ENCODE assay signal across 17 cellular contexts in genomic region chr1:117564227-117565082, GRCh38. TPM values are rescaled to one million over a fixed set of nuclear protein-coding genes. Genes with fewer than 3 reads are reported as not detected.
DNase-seq lines count a peak whose midpoint lies in the region; ATAC-seq and TF ChIP-seq lines count a peak whose summit lies in the region.
"Had no signal": no experiment of that assay in that cellular context is flagged by ENCODE, and none has a peak within 500 bp of the region (broad histone marks: within the 10 kb centered on the region; RNA-seq: fewer than 3 reads in every experiment).

No MANE protein-coding gene starts in this region.

- no peaks in the 10 kb centered on the region for H3K27me3 Mint-ChIP-seq in type B pancreatic cell
- H3K27me3 Mint-ChIP-seq: activated naive CD4-positive, alpha-beta T cell treated with anti-CD3 and anti-CD28 coated beads, Interleukin-2, amount 50 U/mL, for 24 hours; CD4-positive, alpha-beta memory T cell had no signal

- no TSS peak for BruUV-seq in mammary epithelial cell (replicated peaks; lab: Mats Ljungman, UMichigan)

- H3K9me3 Mint-ChIP-seq in type B pancreatic cell = no peaks in the 10 kb centered on the region

- no peak overlapping the region for H3K9ac ChIP-seq in mammary epithelial cell (ENCODE audit: insufficient read depth, low read length)

- H3K27ac Mint-ChIP-seq in type B pancreatic cell = peak overlapping the region; percentile 35
- H3K27ac Mint-ChIP-seq: CD4-positive, alpha-beta memory T cell; stimulated activated naive CD8-positive, alpha-beta T cell treated with anti-CD3 and anti-CD28 coated beads, Interleukin-15, Interleukin-2, amounts not matched to agents 100 ng/mL and 50 ng/mL, for 24 hours had no signal

- H3K36me3 ChIP-seq in breast epithelium = no peaks in the 10 kb centered on the region
- H3K36me3 ChIP-seq in mammary epithelial cell (ENCODE audit: insufficient read depth, low read length) = no peaks in the 10 kb centered on the region
- H3K36me3 ChIP-seq in esophagus muscularis mucosa = no peaks in the 10 kb centered on the region
- H3K36me3 ChIP-seq in lower lobe of right lung = no peaks in the 10 kb centered on the region
- H3K36me3 ChIP-seq: neutrophil, sigmoid colon had no signal

- no peaks in the 10 kb centered on the region for H3K4me1 ChIP-seq in breast epithelium
- H3K4me1 ChIP-seq in mammary epithelial cell (ENCODE audit: insufficient read depth, low read length) = no peaks in the 10 kb centered on the region
- peaks cover 0 to 2% (median 0%) of the 10 kb centered on the region in 4 donors for H3K4me1 ChIP-seq in esophagus muscularis mucosa
- peaks cover 22% of the 10 kb centered on the region for H3K4me1 ChIP-seq in lower lobe of right lung
- H3K4me1 ChIP-seq: sigmoid colon had no signal

- in situ Hi-C loops in mammary epithelial cell (cut with MboI; ENCODE audit: low sequenced_read_pairs in 2 of 2) = no loop called here

- ATAC-seq in GM18858 (IDR thresholded peaks at IDR 0.05; ENCODE audit: unreplicated experiment) = no peak
- ATAC-seq in lower lobe of right lung = no peak

- H3K4me3 Mint-ChIP-seq in type B pancreatic cell = no peak overlapping the region
- H3K4me3 Mint-ChIP-seq: activated naive CD4-positive, alpha-beta T cell treated with anti-CD3 and anti-CD28 coated beads, Interleukin-2, amount 50 U/mL, for 24 hours; brain; CD4-positive, alpha-beta memory T cell; stimulated activated naive CD8-positive, alpha-beta T cell treated with anti-CD3 and anti-CD28 coated beads, Interleukin-15, Interleukin-2, amounts not matched to agents 100 ng/mL and 50 ng/mL, for 24 hours had no signal

- H3K9me3 ChIP-seq in breast epithelium (no peaks in the 10 kb centered on the region), mammary epithelial cell (replicated peaks; ENCODE audit: insufficient read depth, low read length) (no peaks in the 10 kb centered on the region), esophagus muscularis mucosa (no peaks in the 10 kb centered on the region), lower lobe of right lung (no peaks in the 10 kb centered on the region)
- H3K9me3 ChIP-seq: neutrophil, sigmoid colon had no signal

- DNase-seq in breast epithelium (ENCODE audit: low spot score in 2 of 2) (no peak), mammary epithelial cell (no peak), OCI-M1 (lab: John Stamatoyannopoulos, UW) (peak; percentile 89), esophagus muscularis mucosa (ENCODE audit: extremely low spot score) (peak; percentile 60), type B pancreatic cell (ENCODE audit: extremely low spot score, unreplicated experiment) (no peak), activated gamma-delta T cell (lab: John Stamatoyannopoulos, UW) (no peak), lower lobe of right lung (no peak)
- DNase-seq: activated CD4-positive, alpha-beta T cell treated with anti-CD3 and anti-CD28 coated beads for 1 hour; CD4-positive, alpha-beta memory T cell; NCI-H1694 treated with DMSO at 0.1 percent for 48 hours; sigmoid colon had no signal

- H2AFZ ChIP-seq in mammary epithelial cell (ENCODE audit: low read depth, low read length) = no peak overlapping the region

- dilution Hi-C loops in mammary epithelial cell (cut with HindIII; ENCODE audit: low sequenced_read_pairs) = no loop called here

- TF ChIP-seq POLR2A in breast epithelium (IDR thresholded peaks at IDR 0.05) (no peak), esophagus muscularis mucosa (IDR thresholded peaks at IDR 0.05; ENCODE audit: low read depth) (no peak)

- no peaks in the 10 kb centered on the region for H3K36me3 Mint-ChIP-seq in type B pancreatic cell
- H3K36me3 Mint-ChIP-seq: activated naive CD4-positive, alpha-beta T cell treated with anti-CD3 and anti-CD28 coated beads, Interleukin-2, amount 50 U/mL, for 24 hours; brain had no signal

- H3K27ac ChIP-seq in breast epithelium = peak overlapping the region; percentile 35 to 75
- no peak overlapping the region for H3K27ac ChIP-seq in mammary epithelial cell (ENCODE audit: insufficient read depth, low read depth, low read length)
- H3K27ac ChIP-seq in esophagus muscularis mucosa (replicated peaks in 1 of 4) = no peak overlapping the region
- no peak overlapping the region for H3K27ac ChIP-seq in lower lobe of right lung
- H3K27ac ChIP-seq: neutrophil, RWPE1, sigmoid colon had no signal

- H3K4me1 Mint-ChIP-seq in type B pancreatic cell (ENCODE audit: unreplicated experiment) = no peaks in the 10 kb centered on the region
- H3K4me1 Mint-ChIP-seq: activated naive CD4-positive, alpha-beta T cell treated with anti-CD3 and anti-CD28 coated beads, Interleukin-2, amount 50 U/mL, for 24 hours; brain had no signal

- H3K79me2 ChIP-seq in mammary epithelial cell (ENCODE audit: insufficient read depth, low read length) = no peaks in the 10 kb centered on the region

- no peak for TF ChIP-seq EP300 in esophagus muscularis mucosa (IDR thresholded peaks at IDR 0.05)

- CTCF ChIA-PET in mammary epithelial cell (lab: Charles Lee; ENCODE audit: low non-redundant PET) = no interaction called here

- TF ChIP-seq CTCF in breast epithelium (IDR thresholded peaks at IDR 0.05) (no peak), mammary epithelial cell (conservative IDR thresholded peaks at IDR 0.05 in 1 of 2, IDR thresholded peaks at IDR 0.05 in 1 of 2; ENCODE audit: extremely low read depth in 1 of 2, insufficient read depth in 1 of 2, low read depth in 1 of 2, low read length in 2 of 2) (no peak), esophagus muscularis mucosa (IDR thresholded peaks at IDR 0.05) (no peak), type B pancreatic cell (conservative IDR thresholded peaks at IDR 0.05) (no peak), lower lobe of right lung (IDR thresholded peaks at IDR 0.05) (no peak)

- 72% methylated on average over 8 of the region's 8 CpGs for WGBS in mammary epithelial cell (ENCODE audit: low coverage, missing lambda C conversion rate)
- 73% methylated on average over 8 of the region's 8 CpGs for WGBS in esophagus muscularis mucosa

- no peaks in the 10 kb centered on the region for H4K20me1 ChIP-seq in mammary epithelial cell (ENCODE audit: insufficient read depth, low read length)

- H3K27me3 ChIP-seq in breast epithelium (no peaks in the 10 kb centered on the region), mammary epithelial cell (ENCODE audit: insufficient read depth, low read length) (no peaks in the 10 kb centered on the region), esophagus muscularis mucosa (no peaks in the 10 kb centered on the region), lower lobe of right lung (ENCODE audit: low read depth) (no peaks in the 10 kb centered on the region)
- H3K27me3 ChIP-seq: neutrophil, sigmoid colon had no signal

- intact Hi-C loops in breast epithelium (cut with DNase I; ENCODE audit: low total_unique reads) (loop anchor here (5.0 kb wide), 1 partner anchor 597 kb away; no protein-coding TSS in a partner anchor), mammary epithelial cell (cut with micrococcal nuclease) (loop anchor here (5.0 kb wide), 1 partner anchor 108 kb away; no protein-coding TSS in a partner anchor), esophagus muscularis mucosa (cut with DNase I) (no loop called here), lower lobe of right lung (cut with DNase I) (no loop called here)

- H3K4me3 ChIP-seq in breast epithelium (no peak overlapping the region), mammary epithelial cell (replicated peaks in 1 of 3; ENCODE audit: insufficient read depth in 1 of 3, low read depth in 2 of 3, low read length in 3 of 3) (no peak overlapping the region), esophagus muscularis mucosa (no peak overlapping the region), lower lobe of right lung (no peak overlapping the region)
- H3K4me3 ChIP-seq: sigmoid colon had no signal

- no peak overlapping the region for H3K4me2 ChIP-seq in mammary epithelial cell (ENCODE audit: insufficient read depth, low read depth, low read length)

RNA-seq across cellular contexts. Expression of gene TENT5C, which starts 41.4 kb away (rescaled TPM):
- total RNA-seq in breast epithelium (10 to 100 TPM in 2 of 3 donors, 1 to 10 TPM in 1; 4.0 to 10.2 (median 10.2) TPM), mammary epithelial cell (under 1 TPM; 0.17 to 0.35 TPM), esophagus muscularis mucosa (1 to 10 TPM in 3 of 4 donors, under 1 TPM in 1; 0.92 to 6.8 (median 2.5) TPM), type B pancreatic cell (ENCODE audit: low replicate concordance) (12.9 and 13.8 TPM in 2 replicates), lower lobe of right lung (23.2 TPM)
- 0.11 TPM for polyA plus RNA-seq in mammary epithelial cell
- not detected for polyA minus RNA-seq in mammary epithelial cell

Comparison
In these comparisons a context has a peak if more than half of its experiments do, and no peak if none do; other contexts are left out.
1. H3K27ac ChIP-seq: peak in breast epithelium (2 of 2); none in mammary epithelial cell (single experiment), esophagus muscularis mucosa (0 of 4) and lower lobe of right lung (single experiment).
2. DNase-seq: peak in OCI-M1 (single experiment) and esophagus muscularis mucosa (single experiment); none in breast epithelium (0 of 2), mammary epithelial cell (single experiment), type B pancreatic cell (single experiment), activated gamma-delta T cell (single experiment) and lower lobe of right lung (single experiment).
3. intact Hi-C loops: an anchor here in breast epithelium (5.0 kb wide) and mammary epithelial cell (5.0 kb wide); none called in esophagus muscularis mucosa and lower lobe of right lung.